In genomic region chr14:68784298-68784910, GRCh38 we compare ENCODE assay signal across 8 cellular contexts. TPM values are rescaled to one million over a fixed set of nuclear protein-coding genes. Genes with fewer than 3 reads are reported as not detected.
DNase-seq lines count a peak whose midpoint lies in the region; ATAC-seq, FAIRE-seq and TF ChIP-seq lines count a peak whose summit lies in the region.

No MANE protein-coding gene starts in this region.

- TF ChIP-seq CTCF in hepatocyte (IDR thresholded peaks at IDR 0.05; ENCODE audit: poor library complexity), result no peak

- no peak overlapping the region for H3K4me3 ChIP-seq in hepatocyte

- WGBS in hepatocyte (ENCODE audit: low lambda C conversion rate, missing lambda C conversion rate), result 52% methylated on average over 5 of the region's 5 CpGs

- H3K4me1 ChIP-seq in hepatocyte (ENCODE audit: insufficient read depth), result peaks cover 60% of the 10 kb centered on the region

- H3K79me2 ChIP-seq in hepatocyte, result peaks cover 21% of the 10 kb centered on the region

- H3K4me2 ChIP-seq in hepatocyte, result peak overlapping the region; percentile 44

- H3K36me3 ChIP-seq in hepatocyte (replicated peaks; ENCODE audit: insufficient read depth, low read depth), result peaks cover 3% of the 10 kb centered on the region

- H3K9me2 ChIP-seq in hepatocyte (replicated peaks; ENCODE audit: insufficient read depth), result no peaks in the 10 kb centered on the region

- no peaks in the 10 kb centered on the region for H3K27me3 ChIP-seq in hepatocyte

- FAIRE-seq in GM18507 (lab: Jason Lieb, UNC), result peak; percentile 72

- H4K20me1 ChIP-seq in hepatocyte (ENCODE audit: insufficient read depth, poor library complexity, severe bottlenecking), result peaks cover 21% of the 10 kb centered on the region

- H3K27ac ChIP-seq in hepatocyte, result peak overlapping the region; percentile 99

- ATAC-seq in stimulated activated naive CD8-positive, alpha-beta T cell treated with anti-CD3 and anti-CD28 coated beads, Interleukin-15, Interleukin-2, amounts not matched to agents 100 U/mL and 50 U/mL, for 24 hours, result peak; percentile 2
- ATAC-seq in GM18868 (IDR thresholded peaks at IDR 0.05; ENCODE audit: unreplicated experiment), result no peak

- no peaks in the 10 kb centered on the region for H3K9me3 ChIP-seq in hepatocyte (ENCODE audit: low read depth)

- H2AFZ ChIP-seq in hepatocyte, result no peak overlapping the region

- no peak for DNase-seq in GM18507 (ENCODE audit: extremely low spot score, insufficient read length, low read depth)
- DNase-seq in RPMI7951 (ENCODE audit: low read depth), result peak; percentile 83
- DNase-seq in hepatocyte (ENCODE audit: low spot score), result peak; percentile 92
- peak; percentile 53 for DNase-seq in stimulated activated naive CD8-positive, alpha-beta T cell treated with anti-CD3 and anti-CD28 coated beads, Interleukin-15, Interleukin-2, amounts not matched to agents 100 U/mL and 50 U/mL, for 24 hours
- DNase-seq in activated effector memory CD4-positive, alpha-beta T cell treated with Interleukin-2 at 50 U/mL for 16 hours, result no peak
- DNase-seq in activated naive CD4-positive, alpha-beta T cell treated with Interleukin-2 at 50 U/mL for 16 hours, result no peak
- DNase-seq in AG08395 (ENCODE audit: low spot score), result no peak

RNA-seq across cellular contexts. Expression of gene ZFP36L1, which starts 8.5 kb away (rescaled TPM):
- total RNA-seq in RPMI7951 (2014; rRNA removed; shearing (Covaris generic)), result 85.8 and 126 TPM in 2 replicates
- 101 and 111 TPM in 2 replicates for total RNA-seq in hepatocyte
- polyA plus RNA-seq in hepatocyte, result 345 and 404 TPM in 2 replicates

Comparison
In these comparisons a context has a peak if more than half of its experiments do, and no peak if none do; other contexts are left out.
1. DNase-seq: peak in RPMI7951 (single experiment), hepatocyte (single experiment) and stimulated activated naive CD8-positive, alpha-beta T cell treated with anti-CD3 and anti-CD28 coated beads, Interleukin-15, Interleukin-2, amounts not matched to agents 100 U/mL and 50 U/mL, for 24 hours (single experiment); none in GM18507 (single experiment), activated effector memory CD4-positive, alpha-beta T cell treated with Interleukin-2 at 50 U/mL for 16 hours (single experiment), activated naive CD4-positive, alpha-beta T cell treated with Interleukin-2 at 50 U/mL for 16 hours (single experiment) and AG08395 (single experiment).